In the genomic region with DNA sequence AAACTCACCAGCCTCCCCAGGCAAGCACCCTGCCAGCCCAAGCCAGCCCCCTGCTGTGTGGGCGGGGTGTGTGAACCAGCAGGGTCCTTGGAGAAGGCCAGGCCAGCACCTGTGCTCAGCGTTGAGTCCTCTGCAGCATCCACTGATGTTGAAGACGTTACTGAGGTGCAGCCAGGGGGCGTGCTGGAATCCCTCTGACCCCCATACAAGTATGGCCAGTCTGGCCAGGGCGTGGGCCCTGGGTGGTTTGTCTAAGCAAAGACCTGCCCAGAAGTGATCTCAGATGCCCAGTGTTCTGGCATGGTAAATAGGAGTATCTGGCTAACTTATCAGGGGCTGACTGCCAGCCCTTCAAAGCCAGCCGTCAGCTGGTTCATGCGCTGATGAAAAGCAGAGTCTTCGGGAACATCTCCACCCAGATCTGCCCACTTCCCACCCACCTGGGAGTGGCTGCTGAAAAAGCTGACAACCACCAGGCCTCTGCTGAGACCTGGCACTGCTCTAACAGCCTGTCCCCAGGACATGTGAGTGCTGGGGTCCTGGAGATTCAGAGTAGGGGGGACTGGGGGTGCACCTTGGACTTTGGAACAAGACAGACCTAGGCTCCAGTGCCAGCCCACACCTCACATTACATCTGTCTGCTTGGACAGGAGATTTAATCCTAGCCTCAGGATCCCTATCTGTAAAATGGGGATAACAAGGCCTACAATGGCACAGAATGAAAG, we compare ENCODE assay signal across 1 cellular context.
TF ChIP-seq lines count a peak whose summit lies in the region.

No MANE protein-coding gene starts in this region.

TF ChIP-seq in SK-N-SH, 30 proteins besides CTCF, POLR2A, EP300 and RAD21 (continued from another document):
- TF ChIP-seq, protein P1, sequence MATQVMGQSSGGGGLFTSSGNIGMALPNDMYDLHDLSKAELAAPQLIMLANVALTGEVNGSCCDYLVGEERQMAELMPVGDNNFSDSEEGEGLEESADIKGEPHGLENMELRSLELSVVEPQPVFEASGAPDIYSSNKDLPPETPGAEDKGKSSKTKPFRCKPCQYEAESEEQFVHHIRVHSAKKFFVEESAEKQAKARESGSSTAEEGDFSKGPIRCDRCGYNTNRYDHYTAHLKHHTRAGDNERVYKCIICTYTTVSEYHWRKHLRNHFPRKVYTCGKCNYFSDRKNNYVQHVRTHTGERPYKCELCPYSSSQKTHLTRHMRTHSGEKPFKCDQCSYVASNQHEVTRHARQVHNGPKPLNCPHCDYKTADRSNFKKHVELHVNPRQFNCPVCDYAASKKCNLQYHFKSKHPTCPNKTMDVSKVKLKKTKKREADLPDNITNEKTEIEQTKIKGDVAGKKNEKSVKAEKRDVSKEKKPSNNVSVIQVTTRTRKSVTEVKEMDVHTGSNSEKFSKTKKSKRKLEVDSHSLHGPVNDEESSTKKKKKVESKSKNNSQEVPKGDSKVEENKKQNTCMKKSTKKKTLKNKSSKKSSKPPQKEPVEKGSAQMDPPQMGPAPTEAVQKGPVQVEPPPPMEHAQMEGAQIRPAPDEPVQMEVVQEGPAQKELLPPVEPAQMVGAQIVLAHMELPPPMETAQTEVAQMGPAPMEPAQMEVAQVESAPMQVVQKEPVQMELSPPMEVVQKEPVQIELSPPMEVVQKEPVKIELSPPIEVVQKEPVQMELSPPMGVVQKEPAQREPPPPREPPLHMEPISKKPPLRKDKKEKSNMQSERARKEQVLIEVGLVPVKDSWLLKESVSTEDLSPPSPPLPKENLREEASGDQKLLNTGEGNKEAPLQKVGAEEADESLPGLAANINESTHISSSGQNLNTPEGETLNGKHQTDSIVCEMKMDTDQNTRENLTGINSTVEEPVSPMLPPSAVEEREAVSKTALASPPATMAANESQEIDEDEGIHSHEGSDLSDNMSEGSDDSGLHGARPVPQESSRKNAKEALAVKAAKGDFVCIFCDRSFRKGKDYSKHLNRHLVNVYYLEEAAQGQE (IDR thresholded peaks at IDR 0.05; ENCODE audit: low read depth, low read length), result no peak
- no peak for TF ChIP-seq EZH2phosphoT487 (IDR thresholded peaks at IDR 0.05; ENCODE audit: borderline replicate concordance, low read depth)
- peak; percentile 99 for TF ChIP-seq RCOR1 (IDR thresholded peaks at IDR 0.05; ENCODE audit: low read length)
- no peak for TF ChIP-seq USF1 (IDR thresholded peaks at IDR 0.05; ENCODE audit: borderline replicate concordance, low read depth)
- peak; percentile 72; the same call in 1 of the 2 replicates for TF ChIP-seq SMC3 (IDR thresholded peaks at IDR 0.05; ENCODE audit: low read depth, low read length)
- TF ChIP-seq FOXJ3 (CRISPR knock-in tag; IDR thresholded peaks at IDR 0.05), result peak; percentile 94
- peak; percentile 31; the same call in 1 of the 2 replicates for TF ChIP-seq RXRA (IDR thresholded peaks at IDR 0.05; ENCODE audit: borderline replicate concordance, low read depth)
- TF ChIP-seq, protein P2, sequence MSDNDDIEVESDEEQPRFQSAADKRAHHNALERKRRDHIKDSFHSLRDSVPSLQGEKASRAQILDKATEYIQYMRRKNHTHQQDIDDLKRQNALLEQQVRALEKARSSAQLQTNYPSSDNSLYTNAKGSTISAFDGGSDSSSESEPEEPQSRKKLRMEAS (IDR thresholded peaks at IDR 0.05; ENCODE audit: low read depth), result 0 out of 2 replicates have a peak, but pooled peaks have one; percentile 18
- TF ChIP-seq GABPA (IDR thresholded peaks at IDR 0.05; ENCODE audit: low read depth), result no peak
- TF ChIP-seq MEF2A (IDR thresholded peaks at IDR 0.05; ENCODE audit: borderline replicate concordance, low read depth), result no peak
- no peak for TF ChIP-seq TAF1 (IDR thresholded peaks at IDR 0.05; ENCODE audit: borderline replicate concordance, low read depth, low read length)
- no peak for TF ChIP-seq USF2 (IDR thresholded peaks at IDR 0.05; ENCODE audit: borderline replicate concordance, low read depth, low read length)
- peak; percentile 91 for TF ChIP-seq CHD2 (IDR thresholded peaks at IDR 0.05; ENCODE audit: low read length, partially characterized antibody)
- peak; percentile 96 for TF ChIP-seq GATA2 (CRISPR knock-in tag; IDR thresholded peaks at IDR 0.05)
- no peak for TF ChIP-seq FOSL2 (IDR thresholded peaks at IDR 0.05; ENCODE audit: borderline replicate concordance, low read depth)
- TF ChIP-seq, protein P3, sequence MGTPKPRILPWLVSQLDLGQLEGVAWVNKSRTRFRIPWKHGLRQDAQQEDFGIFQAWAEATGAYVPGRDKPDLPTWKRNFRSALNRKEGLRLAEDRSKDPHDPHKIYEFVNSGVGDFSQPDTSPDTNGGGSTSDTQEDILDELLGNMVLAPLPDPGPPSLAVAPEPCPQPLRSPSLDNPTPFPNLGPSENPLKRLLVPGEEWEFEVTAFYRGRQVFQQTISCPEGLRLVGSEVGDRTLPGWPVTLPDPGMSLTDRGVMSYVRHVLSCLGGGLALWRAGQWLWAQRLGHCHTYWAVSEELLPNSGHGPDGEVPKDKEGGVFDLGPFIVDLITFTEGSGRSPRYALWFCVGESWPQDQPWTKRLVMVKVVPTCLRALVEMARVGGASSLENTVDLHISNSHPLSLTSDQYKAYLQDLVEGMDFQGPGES (IDR thresholded peaks at IDR 0.05; ENCODE audit: low read depth, low read length), result no peak
- TF ChIP-seq NRF1 (IDR thresholded peaks at IDR 0.05; ENCODE audit: low read depth, low read length), result no peak
- peak; percentile 78 for TF ChIP-seq NFIC (IDR thresholded peaks at IDR 0.05; ENCODE audit: borderline replicate concordance)
- TF ChIP-seq TEAD4 (IDR thresholded peaks at IDR 0.05; ENCODE audit: borderline replicate concordance, insufficient read depth), result peak; percentile 37; the same call in 1 of the 2 replicates
